Comparison of ENCODE assay signal across 13 cellular contexts in genomic region chr9:88418715-88419540, GRCh38. TPM values are rescaled to one million over a fixed set of nuclear protein-coding genes. Genes with fewer than 3 reads are reported as not detected.
A peak's percentile ranks its signal among the peaks of the same experiment; 100 is the strongest.
DNase-seq lines count a peak whose midpoint lies in the region; ATAC-seq, FAIRE-seq and TF ChIP-seq lines count a peak whose summit lies in the region.
"Had no signal": no experiment of that assay in that cellular context is flagged by ENCODE, and none has a peak within 500 bp of the region (broad histone marks: within the 10 kb centered on the region; RNA-seq: fewer than 3 reads in every experiment).

No MANE protein-coding gene starts in this region.

- H3K27me3 Mint-ChIP-seq in T-helper 2 cell treated with Interferon-gamma antibody and Interleukin-4, amounts not matched to agents 5 μg/mL and 100 μg/mL, for 36 hours (ENCODE audit: low read depth) = no peaks in the 10 kb centered on the region
- no peaks in the 10 kb centered on the region for H3K27me3 Mint-ChIP-seq in endodermal cell (ENCODE audit: insufficient read depth)
- H3K27me3 Mint-ChIP-seq: brain, memory B cell had no signal

- H3K9me3 ChIP-seq in endodermal cell (ENCODE audit: control insufficient read depth, low read length) = peaks cover 90% of the 10 kb centered on the region

- no peaks in the 10 kb centered on the region for H3K27me3 ChIP-seq in endodermal cell (ENCODE audit: control insufficient read depth, insufficient read depth, low read length, poor library complexity, severe bottlenecking)

- peak; percentile 99 for ATAC-seq in stimulated activated effector memory CD8-positive, alpha-beta T cell treated with anti-CD3 and anti-CD28 coated beads, Interleukin-12 subunit alpha, Interleukin-12 subunit beta, amount 100 ng/mL, for 72 hours
- ATAC-seq in GM18511 (IDR thresholded peaks at IDR 0.05; ENCODE audit: unreplicated experiment) = no peak

- peaks cover 54% of the 10 kb centered on the region for H3K9me3 Mint-ChIP-seq in T-helper 2 cell treated with Interferon-gamma antibody and Interleukin-4, amounts not matched to agents 5 μg/mL and 100 μg/mL, for 36 hours
- H3K9me3 Mint-ChIP-seq in endodermal cell = peaks cover 59% of the 10 kb centered on the region
- H3K9me3 Mint-ChIP-seq in stimulated activated effector memory CD8-positive, alpha-beta T cell treated with anti-CD3 and anti-CD28 coated beads, Interleukin-12 subunit alpha, Interleukin-12 subunit beta, amount 100 ng/mL, for 72 hours = peaks cover 17% of the 10 kb centered on the region

- peaks cover 70% of the 10 kb centered on the region for H3K36me3 Mint-ChIP-seq in T-helper 2 cell treated with Interferon-gamma antibody and Interleukin-4, amounts not matched to agents 5 μg/mL and 100 μg/mL, for 36 hours (ENCODE audit: low read depth)
- H3K36me3 Mint-ChIP-seq in endodermal cell (ENCODE audit: low read depth) = peaks cover 76% of the 10 kb centered on the region
- peaks cover 29% of the 10 kb centered on the region for H3K36me3 Mint-ChIP-seq in stimulated activated effector memory CD8-positive, alpha-beta T cell treated with anti-CD3 and anti-CD28 coated beads, Interleukin-12 subunit alpha, Interleukin-12 subunit beta, amount 100 ng/mL, for 72 hours
- H3K36me3 Mint-ChIP-seq: brain had no signal

- H3K9ac ChIP-seq in endodermal cell (ENCODE audit: extremely low read depth, low read length, poor library complexity, severe bottlenecking) = no peak overlapping the region

- DNase-seq in activated T-cell treated with anti-CD3 and anti-CD28 coated beads for 48 hours (ENCODE audit: low read depth) = peak; percentile 30
- no peak for DNase-seq in activated T-cell treated with anti-CD3 and anti-CD28 coated beads for 4 hours
- DNase-seq in T-helper 2 cell treated with Interferon-gamma antibody and Interleukin-4, amounts not matched to agents 5 μg/mL and 100 μg/mL, for 36 hours (ENCODE audit: low spot score) = peak; percentile 44
- DNase-seq in endodermal cell = peak; percentile 53
- peak; percentile 8 to 75 for DNase-seq in stimulated activated effector memory CD8-positive, alpha-beta T cell treated with anti-CD3 and anti-CD28 coated beads, Interleukin-12 subunit alpha, Interleukin-12 subunit beta, amount 100 ng/mL, for 72 hours (ENCODE audit: low spot score in 2 of 2)
- no peak for DNase-seq in HTR-8/SVneo (ENCODE audit: insufficient read length, low spot score)
- DNase-seq in posterior vena cava (ENCODE audit: low spot score) = no peak
- DNase-seq: Karpas-422 had no signal

- FAIRE-seq in HTR-8/SVneo (lab: Jason Lieb, UNC) = no peak
- FAIRE-seq: frontal cortex, TTC549 had no signal

- 96 to 99% methylated on average over 6 to 7 of the region's 7 CpGs for WGBS in endodermal cell (ENCODE audit: insufficient coverage in 1 of 2, insufficient read length in 1 of 2), 2 experiments

- no peak overlapping the region for H3K4me3 Mint-ChIP-seq in T-helper 2 cell treated with Interferon-gamma antibody and Interleukin-4, amounts not matched to agents 5 μg/mL and 100 μg/mL, for 36 hours
- H3K4me3 Mint-ChIP-seq in endodermal cell = no peak overlapping the region
- H3K4me3 Mint-ChIP-seq in stimulated activated effector memory CD8-positive, alpha-beta T cell treated with anti-CD3 and anti-CD28 coated beads, Interleukin-12 subunit alpha, Interleukin-12 subunit beta, amount 100 ng/mL, for 72 hours = no peak overlapping the region
- H3K4me3 Mint-ChIP-seq: brain, memory B cell had no signal

- H3K4me1 ChIP-seq in endodermal cell (ENCODE audit: control insufficient read depth, insufficient read depth, low read length) = no peaks in the 10 kb centered on the region

- peaks cover 90% of the 10 kb centered on the region for H3K36me3 ChIP-seq in endodermal cell (ENCODE audit: control insufficient read depth, insufficient read depth, low read length)

- no peak for TF ChIP-seq CTCF in endodermal cell (conservative IDR thresholded peaks at IDR 0.05)

- peaks cover 8% of the 10 kb centered on the region for H3K4me1 Mint-ChIP-seq in T-helper 2 cell treated with Interferon-gamma antibody and Interleukin-4, amounts not matched to agents 5 μg/mL and 100 μg/mL, for 36 hours (ENCODE audit: low read depth)
- no peaks in the 10 kb centered on the region for H3K4me1 Mint-ChIP-seq in endodermal cell
- peaks cover 6% of the 10 kb centered on the region for H3K4me1 Mint-ChIP-seq in stimulated activated effector memory CD8-positive, alpha-beta T cell treated with anti-CD3 and anti-CD28 coated beads, Interleukin-12 subunit alpha, Interleukin-12 subunit beta, amount 100 ng/mL, for 72 hours

- intact Hi-C loops in posterior vena cava (cut with DNase I) = no loop called here

- H3K27ac Mint-ChIP-seq in T-helper 2 cell treated with Interferon-gamma antibody and Interleukin-4, amounts not matched to agents 5 μg/mL and 100 μg/mL, for 36 hours = peak overlapping the region; percentile 38
- no peak overlapping the region for H3K27ac Mint-ChIP-seq in endodermal cell
- H3K27ac Mint-ChIP-seq in stimulated activated effector memory CD8-positive, alpha-beta T cell treated with anti-CD3 and anti-CD28 coated beads, Interleukin-12 subunit alpha, Interleukin-12 subunit beta, amount 100 ng/mL, for 72 hours = peak overlapping the region; percentile 29
- H3K27ac Mint-ChIP-seq: memory B cell had no signal

- H3K27ac ChIP-seq in endodermal cell (ENCODE audit: low read depth, low read length) = no peak overlapping the region

- H3K4me3 ChIP-seq in endodermal cell (ENCODE audit: low read length) = peak overlapping the region; percentile 54

RNA-seq across cellular contexts. Expression of gene SPIN1, which starts 30.7 kb away (rescaled TPM):
- 100 to 1,000 TPM; 117 to 129 TPM for total RNA-seq in endodermal cell
- 71.2 TPM for polyA plus RNA-seq in endodermal cell (2013, experiment 1 of 2)
- polyA plus RNA-seq in endodermal cell (2013, experiment 2 of 2) = 68.8 TPM
- 10 to 100 TPM; 76.4 to 78.2 TPM for total RNA-seq in posterior vena cava

Comparison
In these comparisons a context has a peak if more than half of its experiments do, and no peak if none do; other contexts are left out.
1. DNase-seq: peak in activated T-cell treated with anti-CD3 and anti-CD28 coated beads for 48 hours (single experiment), T-helper 2 cell treated with Interferon-gamma antibody and Interleukin-4, amounts not matched to agents 5 μg/mL and 100 μg/mL, for 36 hours (single experiment), endodermal cell (single experiment) and stimulated activated effector memory CD8-positive, alpha-beta T cell treated with anti-CD3 and anti-CD28 coated beads, Interleukin-12 subunit alpha, Interleukin-12 subunit beta, amount 100 ng/mL, for 72 hours (2 of 2); none in activated T-cell treated with anti-CD3 and anti-CD28 coated beads for 4 hours (single experiment), HTR-8/SVneo (single experiment) and posterior vena cava (single experiment).